8 cellular contexts compared by ENCODE assay signal in genomic region chr3:49673131-49673714, GRCh38. TPM values are rescaled to one million over a fixed set of nuclear protein-coding genes. Genes with fewer than 3 reads are reported as not detected.
A peak's percentile ranks its signal among the peaks of the same experiment; 100 is the strongest.
DNase-seq lines count a peak whose midpoint lies in the region; ATAC-seq, FAIRE-seq and TF ChIP-seq lines count a peak whose summit lies in the region.

No MANE protein-coding gene starts in this region.

- peaks cover 24 to 47% of the 10 kb centered on the region in 2 experiments for H3K79me1 ChIP-seq in IMR-90 (ENCODE audit: low read depth in 1 of 2, low read length in 2 of 2)

- no peak for DNase-seq in DND-41
- DNase-seq in IMR-90: no peak
- DNase-seq in bronchial epithelial cell (ENCODE audit: low read depth): peak; percentile 27
- no peak for DNase-seq in mesothelial cell of epicardium (ENCODE audit: low spot score in 2 of 2, unreplicated experiment in 2 of 2)
- no peak for DNase-seq in islet precursor cell
- no peak for DNase-seq in SHP77 treated with DMSO at 0.1 percent for 48 hours (lab: John Stamatoyannopoulos, UW)
- no peak for DNase-seq in COLO668 (lab: John Stamatoyannopoulos, UW; ENCODE audit: unreplicated experiment)
- no peak for DNase-seq in UCSD-AML1 (lab: John Stamatoyannopoulos, UW; ENCODE audit: unreplicated experiment)

- H4K20me1 ChIP-seq in DND-41 (ENCODE audit: insufficient read depth, low read length) (peaks cover 16% of the 10 kb centered on the region; the same call in 1 of the 2 replicates), IMR-90 (ENCODE audit: insufficient read depth, low read length) (peaks cover 10% of the 10 kb centered on the region; the same call in 1 of the 2 replicates)

- CTCF ChIA-PET in IMR-90 (lab: Yijun Ruan, JAX): interaction anchor here (0.8 kb wide), 1 partner anchor 134 kb away, joined by 7 read pairs; no protein-coding TSS in a partner anchor

- H3K4ac ChIP-seq in IMR-90 (ENCODE audit: low read depth, low read length): peak overlapping the region; percentile 88

- H3K27me3 ChIP-seq in DND-41 (ENCODE audit: insufficient read depth, low read length, poor library complexity): no peaks in the 10 kb centered on the region
- H3K27me3 ChIP-seq in IMR-90 (ENCODE audit: control insufficient read depth, insufficient read depth, low read length): no peaks in the 10 kb centered on the region
- H3K27me3 ChIP-seq in bronchial epithelial cell (ENCODE audit: control insufficient read depth, insufficient read depth, low read length): no peaks in the 10 kb centered on the region

- TF ChIP-seq CTCF in DND-41 (IDR thresholded peaks at IDR 0.05; ENCODE audit: borderline replicate concordance, extremely low read depth, low read length, poor library complexity, severe bottlenecking) (no peak), IMR-90 (conservative IDR thresholded peaks at IDR 0.05; ENCODE audit: low read depth, low read length) (no peak), bronchial epithelial cell (IDR thresholded peaks at IDR 0.05; ENCODE audit: insufficient read depth, low read length, severe bottlenecking) (no peak), mesothelial cell of epicardium (IDR thresholded peaks at IDR 0.05; ENCODE audit: unreplicated experiment) (no peak)

- FAIRE-seq in bronchial epithelial cell (lab: Jason Lieb, UNC): no peak

- peak overlapping the region; percentile 98 for H2AK5ac ChIP-seq in IMR-90 (ENCODE audit: low read depth, low read length)

- TF ChIP-seq RAD21 in IMR-90 (IDR thresholded peaks at IDR 0.05; ENCODE audit: low read length): no peak

- H4K91ac ChIP-seq in IMR-90 (ENCODE audit: insufficient read depth, low read depth, low read length): peak overlapping the region; percentile 73

- H3K27ac ChIP-seq in DND-41 (ENCODE audit: low read length) (peak overlapping the region; percentile 87), IMR-90 (ENCODE audit: insufficient read depth, low read length) (peak overlapping the region; percentile 90)

- peak overlapping the region; percentile 97 for H3K27ac Mint-ChIP-seq in mesothelial cell of epicardium

- peaks cover 28% of the 10 kb centered on the region for H3K4me1 Mint-ChIP-seq in mesothelial cell of epicardium

- peak overlapping the region; percentile 96 to 97 for H4K8ac ChIP-seq in IMR-90 (ENCODE audit: low read depth in 2 of 2, low read length in 2 of 2)

- no peak for TF ChIP-seq POLR2A in IMR-90 (IDR thresholded peaks at IDR 0.05; ENCODE audit: low read depth, low read length)

- peak overlapping the region; percentile 85 for H3K4me3 Mint-ChIP-seq in mesothelial cell of epicardium

- H3K36me3 Mint-ChIP-seq in mesothelial cell of epicardium: peaks cover 6% of the 10 kb centered on the region

- H3K56ac ChIP-seq in IMR-90 (ENCODE audit: extremely low read depth, insufficient read depth, low read length): 0 out of 2 replicates have a peak overlapping the region, but pooled peaks have one; percentile 10

- POLR2A ChIA-PET in IMR-90 (lab: Charles Lee; ENCODE audit: unreplicated experiment): no interaction called here

- peak overlapping the region; percentile 99 for H2AK9ac ChIP-seq in IMR-90 (replicated peaks; ENCODE audit: low read depth, low read length, poor library complexity)

- H3K4me3 ChIP-seq in DND-41 (ENCODE audit: low read depth in 1 of 2, low read length in 2 of 2) (peak overlapping the region; percentile 72 to 97; a peak in 3 of 4 replicates), IMR-90 (ENCODE audit: insufficient read depth, low read depth, low read length) (peak overlapping the region; percentile 86), bronchial epithelial cell (ENCODE audit: low read depth, low read length) (peak overlapping the region; percentile 85)

- peak overlapping the region; percentile 47 for H4K5ac ChIP-seq in IMR-90 (ENCODE audit: low read depth, low read length)

- H3K18ac ChIP-seq in IMR-90 (ENCODE audit: low read depth, low read length): no peak overlapping the region; the same call in 1 of the 2 replicates

- dilution Hi-C loops in IMR-90 (cut with HindIII; ENCODE audit: low sequenced_read_pairs, unreplicated experiment): no loop called here

- peak overlapping the region; percentile 81 for H2AFZ ChIP-seq in DND-41 (ENCODE audit: low read depth, low read length)
- H2AFZ ChIP-seq in IMR-90 (replicated peaks; ENCODE audit: low read length, poor library complexity): peak overlapping the region; percentile 99

- H3K9me3 ChIP-seq in DND-41 (ENCODE audit: insufficient read depth, low read length, severe bottlenecking): no peaks in the 10 kb centered on the region
- H3K9me3 ChIP-seq in IMR-90 (ENCODE audit: control insufficient read depth, insufficient read depth, low read length): no peaks in the 10 kb centered on the region

- intact Hi-C loops in IMR-90 (cut with micrococcal nuclease): loop anchor here (5.0 kb wide), 1 partner anchor 261 kb away; the partner anchor contains the start of genes RHOA and TCTA

- BruUV-seq in IMR-90 (replicated peaks; lab: Mats Ljungman, UMichigan): no TSS peak

- H3K9me1 ChIP-seq in IMR-90 (ENCODE audit: insufficient read depth, low read length): peaks cover 17% of the 10 kb centered on the region

- H2BK15ac ChIP-seq in IMR-90 (ENCODE audit: low read depth, low read length): peak overlapping the region; percentile 32; the same call in 1 of the 3 replicates

- H3K9ac ChIP-seq in DND-41 (ENCODE audit: low read depth, low read length): peak overlapping the region; percentile 92
- H3K9ac ChIP-seq in IMR-90 (ENCODE audit: low read depth, low read length): peak overlapping the region; percentile 24

- peak overlapping the region; percentile 92 for H3K14ac ChIP-seq in IMR-90 (replicated peaks; ENCODE audit: low read depth, low read length)

- H2BK5ac ChIP-seq in IMR-90 (ENCODE audit: low read depth, low read length, poor library complexity, severe bottlenecking): peak overlapping the region; percentile 80

- no peak overlapping the region for H2BK20ac ChIP-seq in IMR-90 (ENCODE audit: low read depth, low read length)

- H3K23ac ChIP-seq in IMR-90 (ENCODE audit: low read depth, low read length): peak overlapping the region; percentile 75

- H3K79me2 ChIP-seq in DND-41 (ENCODE audit: insufficient read depth, low read length): peaks cover 28% of the 10 kb centered on the region

- peaks cover 32% of the 10 kb centered on the region for H3K36me3 ChIP-seq in DND-41 (ENCODE audit: insufficient read depth, low read length)
- peaks cover 25% of the 10 kb centered on the region for H3K36me3 ChIP-seq in IMR-90 (ENCODE audit: control insufficient read depth, insufficient read depth, low read length)
- H3K36me3 ChIP-seq in bronchial epithelial cell (ENCODE audit: control insufficient read depth, insufficient read depth, low read length): peaks cover 20% of the 10 kb centered on the region

- no peaks in the 10 kb centered on the region for H3K27me3 Mint-ChIP-seq in mesothelial cell of epicardium (ENCODE audit: low read depth)

- H3K9me3 Mint-ChIP-seq in mesothelial cell of epicardium: no peaks in the 10 kb centered on the region

- H3K4me2 ChIP-seq in DND-41 (ENCODE audit: insufficient read depth, low read length) (peak overlapping the region; percentile 99), IMR-90 (ENCODE audit: low read depth, low read length) (peak overlapping the region; percentile 76)

- H3K4me1 ChIP-seq in DND-41 (ENCODE audit: insufficient read depth, low read length): peaks cover 34% of the 10 kb centered on the region
- H3K4me1 ChIP-seq in IMR-90 (ENCODE audit: control insufficient read depth, insufficient read depth, low read length): peaks cover 12% of the 10 kb centered on the region

- in situ Hi-C loops in IMR-90 (cut with MboI; ENCODE audit: low sequenced_read_pairs): no loop called here

- 15% methylated on average over 7 of the region's 17 CpGs; no CpG with 5 or more reads in 1 of the 2 experiments for WGBS in IMR-90 (ENCODE audit: extremely low coverage in 2 of 2, insufficient read length in 1 of 2), 2 experiments

- peak overlapping the region; percentile 41; the same call in 1 of the 2 replicates for H2BK120ac ChIP-seq in IMR-90 (ENCODE audit: low read depth, low read length)

- ATAC-seq in DND-41 (ENCODE audit: insufficient read depth, low read depth) (no peak), IMR-90 (ENCODE audit: low read depth) (no peak)

TF ChIP-seq in IMR-90, 13 proteins besides CTCF, POLR2A, EP300 and RAD21 (continues in another document):
- no peak for TF ChIP-seq CHD1 (IDR thresholded peaks at IDR 0.05; ENCODE audit: low read depth, low read length)

RNA-seq across cellular contexts. Expression of gene APEH, which starts 0.9 kb away (rescaled TPM):
- total RNA-seq in IMR-90 (2012; rRNA removed) (116 and 142 TPM in 2 replicates), bronchial epithelial cell (156 and 163 TPM in 2 replicates), mesothelial cell of epicardium (111 to 118 TPM (median 115 TPM) in 3 replicates)
- 84.3 and 89.2 TPM in 2 replicates for polyA plus RNA-seq in IMR-90 (2012; rRNA removed)
- 47.3 and 89.1 TPM in 2 replicates for polyA plus RNA-seq in IMR-90 (2012; cell fraction: cytosol; rRNA removed)
- polyA plus RNA-seq in IMR-90 (2012; cell fraction: nucleus; rRNA removed; ENCODE audit: low replicate concordance): 86.8 and 174 TPM in 2 replicates

RNA-seq across cellular contexts. Expression of gene MST1, which starts 16.1 kb away (rescaled TPM):
- total RNA-seq in IMR-90 (2012; rRNA removed) (1.1 and 1.3 TPM in 2 replicates), bronchial epithelial cell (4.7 and 7.6 TPM in 2 replicates), mesothelial cell of epicardium (101 to 109 TPM (median 103 TPM) in 3 replicates)
- 13.0 and 16.6 TPM in 2 replicates for polyA plus RNA-seq in IMR-90 (2012; rRNA removed)
- 2.9 and 4.5 TPM in 2 replicates for polyA plus RNA-seq in IMR-90 (2012; cell fraction: cytosol; rRNA removed)
- polyA plus RNA-seq in IMR-90 (2012; cell fraction: nucleus; rRNA removed; ENCODE audit: low replicate concordance): 161 and 240 TPM in 2 replicates

RNA-seq across cellular contexts. Expression of gene RNF123, which starts 16.1 kb away (rescaled TPM):
- total RNA-seq in IMR-90 (2012; rRNA removed) (10.8 and 13.4 TPM in 2 replicates), bronchial epithelial cell (17.6 and 21.5 TPM in 2 replicates), mesothelial cell of epicardium (57.3 to 59.2 TPM (median 57.5 TPM) in 3 replicates)
- 37.7 and 45.6 TPM in 2 replicates for polyA plus RNA-seq in IMR-90 (2012; rRNA removed)
- 28.6 and 37.8 TPM in 2 replicates for polyA plus RNA-seq in IMR-90 (2012; cell fraction: cytosol; rRNA removed)
- polyA plus RNA-seq in IMR-90 (2012; cell fraction: nucleus; rRNA removed; ENCODE audit: low replicate concordance): 86.9 and 207 TPM in 2 replicates

RNA-seq across cellular contexts. Expression of gene AMIGO3, which starts 46.3 kb away (rescaled TPM):
- total RNA-seq in IMR-90 (2012; rRNA removed) (not detected in 2 replicates), bronchial epithelial cell (not detected in 2 replicates), mesothelial cell of epicardium (0.78 to 0.95 TPM in 2 of 3 replicates, not detected in the other)
- polyA plus RNA-seq in IMR-90 (2012; rRNA removed): 1.5 and 2.7 TPM in 2 replicates
- polyA plus RNA-seq in IMR-90 (2012; cell fraction: cytosol; rRNA removed): 1.5 TPM in 1 of 2 replicates, not detected in the other
- polyA plus RNA-seq in IMR-90 (2012; cell fraction: nucleus; rRNA removed; ENCODE audit: low replicate concordance): 4.6 and 28.0 TPM in 2 replicates

RNA-seq across cellular contexts. Expression of gene GMPPB, which starts 50.5 kb away (rescaled TPM):
- 35.8 and 37.3 TPM in 2 replicates for total RNA-seq in IMR-90 (2012; rRNA removed)
- 27.9 and 29.5 TPM in 2 replicates for polyA plus RNA-seq in IMR-90 (2012; rRNA removed)
- polyA plus RNA-seq in IMR-90 (2012; cell fraction: cytosol; rRNA removed): 20.4 and 33.3 TPM in 2 replicates
- polyA plus RNA-seq in IMR-90 (2012; cell fraction: nucleus; rRNA removed; ENCODE audit: low replicate concordance): 39.1 and 75.9 TPM in 2 replicates
- total RNA-seq in bronchial epithelial cell: 28.4 and 57.7 TPM in 2 replicates
- total RNA-seq in mesothelial cell of epicardium: 32.3 to 33.9 TPM (median 32.7 TPM) in 3 replicates

Comparison
In these comparisons a context has a peak if more than half of its experiments do, and no peak if none do; other contexts are left out.
1. RNA of gene MST1, which starts 16.1 kb away (total RNA-seq): 101 to 109 TPM in mesothelial cell of epicardium; 4.7 to 7.6 TPM in bronchial epithelial cell and 1.1 to 1.3 TPM in IMR-90; every median in the first group is over 10 times any median in the second.
2. Peak in every context shown above with its lines, with median percentiles within 50 percentile points of each other: H3K4me3 ChIP-seq.